ENCODE assay signal across 8 cellular contexts in genomic region chr12:122226366-122227222, GRCh38. TPM values are rescaled to one million over a fixed set of nuclear protein-coding genes. Genes with fewer than 3 reads are reported as not detected.
DNase-seq lines count a peak whose midpoint lies in the region; ATAC-seq and TF ChIP-seq lines count a peak whose summit lies in the region.

No MANE protein-coding gene starts in this region.

- peak overlapping the region; percentile 70 for H3K4me3 Mint-ChIP-seq in activated T-cell treated with anti-CD3 and anti-CD28 coated beads, Interleukin-2, amount 50 U/mL, for 4 hours

- H3K9me3 Mint-ChIP-seq in activated T-cell treated with anti-CD3 and anti-CD28 coated beads, Interleukin-2, amount 50 U/mL, for 4 hours = no peaks in the 10 kb centered on the region

- H3K36me3 Mint-ChIP-seq in activated T-cell treated with anti-CD3 and anti-CD28 coated beads, Interleukin-2, amount 50 U/mL, for 4 hours (ENCODE audit: insufficient read depth) = peaks cover 27% of the 10 kb centered on the region

- peak; percentile 61 to 67 for ATAC-seq in activated T-cell treated with anti-CD3 and anti-CD28 coated beads, Interleukin-2, amount 50 U/mL, for 4 hours
- ATAC-seq in thoracic aorta (ENCODE audit: insufficient number of reproducible peaks, low FRiP score, low read depth) = peak; percentile 11

- peak overlapping the region; percentile 15; the same call in 1 of the 2 replicates for H3K9ac ChIP-seq in iPS-20b (ENCODE audit: low read depth, low read length)

- peaks cover 18% of the 10 kb centered on the region for H3K4me1 ChIP-seq in iPS-20b (ENCODE audit: insufficient read depth, low read length)
- H3K4me1 ChIP-seq in thoracic aorta (ENCODE audit: control insufficient read depth in 1 of 2, low read depth in 2 of 2) = peaks cover 16 to 23% of the 10 kb centered on the region in 2 donors

- H3K27ac ChIP-seq in VCaP (peak overlapping the region; percentile 96), iPS-20b (ENCODE audit: low read length) (no peak overlapping the region), thoracic aorta (peak overlapping the region in 1 of 2 donors; percentile 28)

- H3K27me3 ChIP-seq in iPS-20b (ENCODE audit: insufficient read depth, low read length) = peaks cover 9% of the 10 kb centered on the region
- no peaks in the 10 kb centered on the region for H3K27me3 ChIP-seq in thoracic aorta (replicated peaks; ENCODE audit: insufficient read depth)

- peaks cover 40% of the 10 kb centered on the region for H3K4me1 Mint-ChIP-seq in activated T-cell treated with anti-CD3 and anti-CD28 coated beads, Interleukin-2, amount 50 U/mL, for 4 hours (ENCODE audit: low read depth)

- no peak for DNase-seq in activated T-cell treated with anti-CD3 and anti-CD28 coated beads, Interleukin-2, amount 50 U/mL, for 4 hours
- DNase-seq in activated T-cell treated with anti-CD3 and anti-CD28 coated beads, Interleukin-2, amount 50 U/mL, for 48 hours = no peak
- DNase-seq in thoracic aorta (ENCODE audit: low spot score) (no peak), kidney glomerular epithelial cell (lab: John Stamatoyannopoulos, UW) (no peak)
- DNase-seq in stimulated activated CD4-positive, alpha-beta T cell treated with anti-CD3 and anti-CD28 coated beads, Interleukin-2, amount 100 ng/mL, for 24 hours = no peak
- no peak for DNase-seq in central memory CD4-positive, alpha-beta T cell

- H3K27me3 Mint-ChIP-seq in activated T-cell treated with anti-CD3 and anti-CD28 coated beads, Interleukin-2, amount 50 U/mL, for 4 hours (ENCODE audit: low read depth) = no peaks in the 10 kb centered on the region

- H3K9me3 ChIP-seq in iPS-20b (ENCODE audit: insufficient read depth, low read depth, low read length) = no peaks in the 10 kb centered on the region
- no peaks in the 10 kb centered on the region for H3K9me3 ChIP-seq in thoracic aorta

- H3K36me3 ChIP-seq in iPS-20b (ENCODE audit: insufficient read depth, low read depth, low read length) (peaks cover 38% of the 10 kb centered on the region), thoracic aorta (peaks cover 18% of the 10 kb centered on the region)

- TF ChIP-seq CTCF in VCaP (conservative IDR thresholded peaks at IDR 0.05) (no peak), thoracic aorta (IDR thresholded peaks at IDR 0.05) (no peak)

- H3K4me3 ChIP-seq in iPS-20b (ENCODE audit: low read length) (peak overlapping the region; percentile 56; the same call in 1 of the 2 replicates), thoracic aorta (peak overlapping the region; percentile 70)

RNA-seq across cellular contexts. Expression of gene DIABLO, which starts 0.7 kb away (rescaled TPM):
- 10 to 100 TPM; 66.4 to 75.3 (median 72.5) TPM for total RNA-seq in activated T-cell treated with anti-CD3 and anti-CD28 coated beads, Interleukin-2, amount 50 U/mL, for 4 hours
- total RNA-seq in thoracic aorta = 10 to 100 TPM; 34.7 to 48.8 TPM

RNA-seq across cellular contexts. Expression of gene B3GNT4, which starts 23.1 kb away (rescaled TPM):
- total RNA-seq in activated T-cell treated with anti-CD3 and anti-CD28 coated beads, Interleukin-2, amount 50 U/mL, for 4 hours = under 1 TPM; 0.16 to 0.43 (median 0.19) TPM
- total RNA-seq in thoracic aorta = 1 to 10 TPM in 1 of 2 donors, not detected in 1; 2.4 TPM

RNA-seq across cellular contexts. Expression of gene VPS33A, which starts 39.7 kb away (rescaled TPM):
- total RNA-seq in activated T-cell treated with anti-CD3 and anti-CD28 coated beads, Interleukin-2, amount 50 U/mL, for 4 hours = 10 to 100 TPM; 31.4 to 35.6 (median 32.3) TPM
- total RNA-seq in thoracic aorta = 10 to 100 TPM; 10.7 to 12.5 TPM

RNA-seq across cellular contexts. Expression of gene LRRC43, which starts 43.7 kb away (rescaled TPM):
- under 1 TPM in 1 of 3 donors, not detected in 2; 0.28 TPM for total RNA-seq in activated T-cell treated with anti-CD3 and anti-CD28 coated beads, Interleukin-2, amount 50 U/mL, for 4 hours
- not detected for total RNA-seq in thoracic aorta

RNA-seq across cellular contexts. Expression of gene IL31, which starts 52.6 kb away (rescaled TPM):
- 10 to 100 TPM in 1 of 3 donors, 1 to 10 TPM in 2; 3.1 to 31.4 (median 5.3) TPM for total RNA-seq in activated T-cell treated with anti-CD3 and anti-CD28 coated beads, Interleukin-2, amount 50 U/mL, for 4 hours
- total RNA-seq in thoracic aorta = not detected
